In genomic region chr4:128809477-128810330, GRCh38 we compare ENCODE assay signal across 1 cellular context.
TF ChIP-seq lines count a peak whose summit lies in the region.

Gene JADE1 (plus strand): TSS chr4:128809700. CDS start chr4:128831759, 22,059 bp downstream.

TF ChIP-seq in H1, 55 proteins besides CTCF, POLR2A, EP300 and RAD21 (continued from another document):
- 0 out of 2 replicates have a peak, but pooled peaks have one; percentile 46 for TF ChIP-seq EGR1 (IDR thresholded peaks at IDR 0.05; ENCODE audit: borderline replicate concordance, low read depth, low read length)
- TF ChIP-seq, protein P1, sequence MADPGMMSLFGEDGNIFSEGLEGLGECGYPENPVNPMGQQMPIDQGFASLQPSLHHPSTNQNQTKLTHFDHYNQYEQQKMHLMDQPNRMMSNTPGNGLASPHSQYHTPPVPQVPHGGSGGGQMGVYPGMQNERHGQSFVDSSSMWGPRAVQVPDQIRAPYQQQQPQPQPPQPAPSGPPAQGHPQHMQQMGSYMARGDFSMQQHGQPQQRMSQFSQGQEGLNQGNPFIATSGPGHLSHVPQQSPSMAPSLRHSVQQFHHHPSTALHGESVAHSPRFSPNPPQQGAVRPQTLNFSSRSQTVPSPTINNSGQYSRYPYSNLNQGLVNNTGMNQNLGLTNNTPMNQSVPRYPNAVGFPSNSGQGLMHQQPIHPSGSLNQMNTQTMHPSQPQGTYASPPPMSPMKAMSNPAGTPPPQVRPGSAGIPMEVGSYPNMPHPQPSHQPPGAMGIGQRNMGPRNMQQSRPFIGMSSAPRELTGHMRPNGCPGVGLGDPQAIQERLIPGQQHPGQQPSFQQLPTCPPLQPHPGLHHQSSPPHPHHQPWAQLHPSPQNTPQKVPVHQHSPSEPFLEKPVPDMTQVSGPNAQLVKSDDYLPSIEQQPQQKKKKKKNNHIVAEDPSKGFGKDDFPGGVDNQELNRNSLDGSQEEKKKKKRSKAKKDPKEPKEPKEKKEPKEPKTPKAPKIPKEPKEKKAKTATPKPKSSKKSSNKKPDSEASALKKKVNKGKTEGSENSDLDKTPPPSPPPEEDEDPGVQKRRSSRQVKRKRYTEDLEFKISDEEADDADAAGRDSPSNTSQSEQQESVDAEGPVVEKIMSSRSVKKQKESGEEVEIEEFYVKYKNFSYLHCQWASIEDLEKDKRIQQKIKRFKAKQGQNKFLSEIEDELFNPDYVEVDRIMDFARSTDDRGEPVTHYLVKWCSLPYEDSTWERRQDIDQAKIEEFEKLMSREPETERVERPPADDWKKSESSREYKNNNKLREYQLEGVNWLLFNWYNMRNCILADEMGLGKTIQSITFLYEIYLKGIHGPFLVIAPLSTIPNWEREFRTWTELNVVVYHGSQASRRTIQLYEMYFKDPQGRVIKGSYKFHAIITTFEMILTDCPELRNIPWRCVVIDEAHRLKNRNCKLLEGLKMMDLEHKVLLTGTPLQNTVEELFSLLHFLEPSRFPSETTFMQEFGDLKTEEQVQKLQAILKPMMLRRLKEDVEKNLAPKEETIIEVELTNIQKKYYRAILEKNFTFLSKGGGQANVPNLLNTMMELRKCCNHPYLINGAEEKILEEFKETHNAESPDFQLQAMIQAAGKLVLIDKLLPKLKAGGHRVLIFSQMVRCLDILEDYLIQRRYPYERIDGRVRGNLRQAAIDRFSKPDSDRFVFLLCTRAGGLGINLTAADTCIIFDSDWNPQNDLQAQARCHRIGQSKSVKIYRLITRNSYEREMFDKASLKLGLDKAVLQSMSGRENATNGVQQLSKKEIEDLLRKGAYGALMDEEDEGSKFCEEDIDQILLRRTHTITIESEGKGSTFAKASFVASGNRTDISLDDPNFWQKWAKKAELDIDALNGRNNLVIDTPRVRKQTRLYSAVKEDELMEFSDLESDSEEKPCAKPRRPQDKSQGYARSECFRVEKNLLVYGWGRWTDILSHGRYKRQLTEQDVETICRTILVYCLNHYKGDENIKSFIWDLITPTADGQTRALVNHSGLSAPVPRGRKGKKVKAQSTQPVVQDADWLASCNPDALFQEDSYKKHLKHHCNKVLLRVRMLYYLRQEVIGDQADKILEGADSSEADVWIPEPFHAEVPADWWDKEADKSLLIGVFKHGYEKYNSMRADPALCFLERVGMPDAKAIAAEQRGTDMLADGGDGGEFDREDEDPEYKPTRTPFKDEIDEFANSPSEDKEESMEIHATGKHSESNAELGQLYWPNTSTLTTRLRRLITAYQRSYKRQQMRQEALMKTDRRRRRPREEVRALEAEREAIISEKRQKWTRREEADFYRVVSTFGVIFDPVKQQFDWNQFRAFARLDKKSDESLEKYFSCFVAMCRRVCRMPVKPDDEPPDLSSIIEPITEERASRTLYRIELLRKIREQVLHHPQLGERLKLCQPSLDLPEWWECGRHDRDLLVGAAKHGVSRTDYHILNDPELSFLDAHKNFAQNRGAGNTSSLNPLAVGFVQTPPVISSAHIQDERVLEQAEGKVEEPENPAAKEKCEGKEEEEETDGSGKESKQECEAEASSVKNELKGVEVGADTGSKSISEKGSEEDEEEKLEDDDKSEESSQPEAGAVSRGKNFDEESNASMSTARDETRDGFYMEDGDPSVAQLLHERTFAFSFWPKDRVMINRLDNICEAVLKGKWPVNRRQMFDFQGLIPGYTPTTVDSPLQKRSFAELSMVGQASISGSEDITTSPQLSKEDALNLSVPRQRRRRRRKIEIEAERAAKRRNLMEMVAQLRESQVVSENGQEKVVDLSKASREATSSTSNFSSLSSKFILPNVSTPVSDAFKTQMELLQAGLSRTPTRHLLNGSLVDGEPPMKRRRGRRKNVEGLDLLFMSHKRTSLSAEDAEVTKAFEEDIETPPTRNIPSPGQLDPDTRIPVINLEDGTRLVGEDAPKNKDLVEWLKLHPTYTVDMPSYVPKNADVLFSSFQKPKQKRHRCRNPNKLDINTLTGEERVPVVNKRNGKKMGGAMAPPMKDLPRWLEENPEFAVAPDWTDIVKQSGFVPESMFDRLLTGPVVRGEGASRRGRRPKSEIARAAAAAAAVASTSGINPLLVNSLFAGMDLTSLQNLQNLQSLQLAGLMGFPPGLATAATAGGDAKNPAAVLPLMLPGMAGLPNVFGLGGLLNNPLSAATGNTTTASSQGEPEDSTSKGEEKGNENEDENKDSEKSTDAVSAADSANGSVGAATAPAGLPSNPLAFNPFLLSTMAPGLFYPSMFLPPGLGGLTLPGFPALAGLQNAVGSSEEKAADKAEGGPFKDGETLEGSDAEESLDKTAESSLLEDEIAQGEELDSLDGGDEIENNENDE (IDR thresholded peaks at IDR 0.05; ENCODE audit: insufficient replicate concordance, low read length), result no peak
- TF ChIP-seq SUZ12 (IDR thresholded peaks at IDR 0.05; ENCODE audit: low read length), result no peak
- no peak for TF ChIP-seq CEBPB (IDR thresholded peaks at IDR 0.05; ENCODE audit: low read depth, low read length)
- TF ChIP-seq CBX5 (IDR thresholded peaks at IDR 0.05; ENCODE audit: low read depth, low read length), result no peak
- no peak for TF ChIP-seq HDAC6 (IDR thresholded peaks at IDR 0.05; ENCODE audit: low read depth, low read length)
- TF ChIP-seq TAF7 (optimal IDR thresholded peaks at IDR 0.05; ENCODE audit: borderline replicate concordance, low read depth, low read length), result peak; percentile 84
- peak; percentile 52; the same call in 1 of the 2 replicates for TF ChIP-seq YY1 (IDR thresholded peaks at IDR 0.05; ENCODE audit: low read depth, low read length)
- no peak for TF ChIP-seq ATF3 (IDR thresholded peaks at IDR 0.05; ENCODE audit: insufficient read depth, low read depth, low read length)
- no peak for TF ChIP-seq ZNF274 (IDR thresholded peaks at IDR 0.05; ENCODE audit: borderline replicate concordance, extremely low read depth, low read length)
- TF ChIP-seq, protein P2, sequence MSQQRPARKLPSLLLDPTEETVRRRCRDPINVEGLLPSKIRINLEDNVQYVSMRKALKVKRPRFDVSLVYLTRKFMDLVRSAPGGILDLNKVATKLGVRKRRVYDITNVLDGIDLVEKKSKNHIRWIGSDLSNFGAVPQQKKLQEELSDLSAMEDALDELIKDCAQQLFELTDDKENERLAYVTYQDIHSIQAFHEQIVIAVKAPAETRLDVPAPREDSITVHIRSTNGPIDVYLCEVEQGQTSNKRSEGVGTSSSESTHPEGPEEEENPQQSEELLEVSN (IDR thresholded peaks at IDR 0.05), result no peak; the same call in 1 of the 2 replicates
- no peak for TF ChIP-seq KDM4A (IDR thresholded peaks at IDR 0.05; ENCODE audit: low read depth, low read length, severe bottlenecking)
- TF ChIP-seq SP2 (IDR thresholded peaks at IDR 0.05; ENCODE audit: low read length), result no peak
- TF ChIP-seq CBX8 (IDR thresholded peaks at IDR 0.05; ENCODE audit: borderline replicate concordance, low read depth, low read length), result no peak
- TF ChIP-seq, protein P3, sequence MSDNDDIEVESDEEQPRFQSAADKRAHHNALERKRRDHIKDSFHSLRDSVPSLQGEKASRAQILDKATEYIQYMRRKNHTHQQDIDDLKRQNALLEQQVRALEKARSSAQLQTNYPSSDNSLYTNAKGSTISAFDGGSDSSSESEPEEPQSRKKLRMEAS (IDR thresholded peaks at IDR 0.05), result peak; percentile 69
- no peak for TF ChIP-seq EZH2 (IDR thresholded peaks at IDR 0.05; ENCODE audit: low read depth, low read length, severe bottlenecking)
- 0 out of 2 replicates have a peak, but pooled peaks have one; percentile 31 for TF ChIP-seq TEAD4 (IDR thresholded peaks at IDR 0.05; ENCODE audit: low read depth, low read length)
- TF ChIP-seq KDM1A (IDR thresholded peaks at IDR 0.05; ENCODE audit: borderline replicate concordance, low read length), result no peak
- peak; percentile 54; the same call in 1 of the 2 replicates for TF ChIP-seq CHD2 (IDR thresholded peaks at IDR 0.05; ENCODE audit: low read length)
- peak; percentile 92 for TF ChIP-seq TAF1 (IDR thresholded peaks at IDR 0.05; ENCODE audit: low read depth, low read length)
- TF ChIP-seq SP1 (IDR thresholded peaks at IDR 0.05; ENCODE audit: low read depth, low read length), result peak; percentile 58; the same call in 1 of the 2 replicates
- TF ChIP-seq RFX5 (IDR thresholded peaks at IDR 0.05; ENCODE audit: borderline replicate concordance, low read depth, low read length), result no peak
- TF ChIP-seq USF2 (IDR thresholded peaks at IDR 0.05; ENCODE audit: low read length), result no peak
- TF ChIP-seq CHD1 (IDR thresholded peaks at IDR 0.05; ENCODE audit: low read depth, low read length), result no peak
- TF ChIP-seq ATF2 (IDR thresholded peaks at IDR 0.05; ENCODE audit: low read length), result no peak
- TF ChIP-seq BRCA1 (IDR thresholded peaks at IDR 0.05; ENCODE audit: low read depth, low read length), result 0 out of 2 replicates have a peak, but pooled peaks have one; percentile 33
- TF ChIP-seq BACH1 (IDR thresholded peaks at IDR 0.05; ENCODE audit: low read length), result peak; percentile 78
- TF ChIP-seq SRF (IDR thresholded peaks at IDR 0.05; ENCODE audit: low read depth, low read length), result no peak
- 0 out of 2 replicates have a peak, but pooled peaks have one; percentile 2 for TF ChIP-seq RXRA (IDR thresholded peaks at IDR 0.05; ENCODE audit: insufficient read depth, low read depth, low read length)
- peak; percentile 47 to 75; a peak in 2 of 4 replicates for TF ChIP-seq HDAC2 (IDR thresholded peaks at IDR 0.05; ENCODE audit: borderline replicate concordance in 1 of 2, low read depth in 2 of 2, low read length in 2 of 2)
- no peak for TF ChIP-seq MAFK (IDR thresholded peaks at IDR 0.05; ENCODE audit: low read depth, low read length)
- no peak for TF ChIP-seq FOSL1 (IDR thresholded peaks at IDR 0.05; ENCODE audit: insufficient read depth, low read depth, low read length)
- no peak for TF ChIP-seq KDM5A (IDR thresholded peaks at IDR 0.05; ENCODE audit: low read length)
- no peak for TF ChIP-seq RNF2 (IDR thresholded peaks at IDR 0.05; ENCODE audit: borderline replicate concordance, low read depth, low read length, missing control alignments, poor library complexity, severe bottlenecking)
- TF ChIP-seq POLR2AphosphoS5 (IDR thresholded peaks at IDR 0.05; ENCODE audit: low read depth, low read length), result peak; percentile 80
- peak; percentile 37 for TF ChIP-seq CTBP2 (IDR thresholded peaks at IDR 0.05; ENCODE audit: borderline replicate concordance, insufficient read depth, insufficient read length, low read length)
- no peak for TF ChIP-seq JUN (IDR thresholded peaks at IDR 0.05; ENCODE audit: low read depth, low read length)
- TF ChIP-seq NANOG (IDR thresholded peaks at IDR 0.05; ENCODE audit: insufficient read depth, low read depth, low read length, poor library complexity, severe bottlenecking), result peak; percentile 33
- TF ChIP-seq SIRT6 (IDR thresholded peaks at IDR 0.05; ENCODE audit: low read length), result no peak
- no peak for TF ChIP-seq GABPA (IDR thresholded peaks at IDR 0.05; ENCODE audit: borderline replicate concordance, insufficient read depth, low read length)
- TF ChIP-seq TBP (IDR thresholded peaks at IDR 0.05; ENCODE audit: low read depth, low read length), result peak; percentile 90
- 0 out of 2 replicates have a peak, but pooled peaks have one; percentile 28 for TF ChIP-seq JUND (IDR thresholded peaks at IDR 0.05; ENCODE audit: low read length)
- peak; percentile 63 for TF ChIP-seq CREB1 (IDR thresholded peaks at IDR 0.05)
- no peak for TF ChIP-seq SAP30 (IDR thresholded peaks at IDR 0.05; ENCODE audit: insufficient read depth, insufficient replicate concordance, low read length)
- 0 out of 2 replicates have a peak, but pooled peaks have one; percentile 5 for TF ChIP-seq TCF12 (IDR thresholded peaks at IDR 0.05; ENCODE audit: low read depth, low read length)
- TF ChIP-seq SIX5 (IDR thresholded peaks at IDR 0.05; ENCODE audit: low read depth, low read length), result no peak
TF ChIP-seq in H1: peak in this region for 22.
